28 cellular contexts compared by ENCODE assay signal in genomic region chr21:29634410-29634809, GRCh38.
"Had no signal": no experiment of that assay in that cellular context is flagged by ENCODE, and none has a peak within 500 bp of the region (broad histone marks: within the 10 kb centered on the region; RNA-seq: fewer than 3 reads in every experiment).

No MANE protein-coding gene starts in this region.

- H3K27ac ChIP-seq: colonic mucosa, coronary artery, dorsolateral prefrontal cortex, epithelial cell of prostate, esophagus muscularis mucosa, esophagus squamous epithelium, foreskin keratinocyte, gastrocnemius medialis, gastroesophageal sphincter, heart left ventricle, heart right ventricle had no signal

- H3K27me3 ChIP-seq: colonic mucosa, dorsolateral prefrontal cortex, esophagus muscularis mucosa, esophagus squamous epithelium, foreskin keratinocyte, gastrocnemius medialis, gastroesophageal sphincter, heart left ventricle, heart right ventricle had no signal

- H3K4me3 ChIP-seq: colonic mucosa, coronary artery, dorsolateral prefrontal cortex, esophagus muscularis mucosa, esophagus squamous epithelium, gastrocnemius medialis, gastroesophageal sphincter, heart left ventricle, heart right ventricle had no signal

- DNase-seq: colonic mucosa; cortex of kidney; dermis blood vessel endothelial cell; dorsolateral prefrontal cortex; effector CD4-positive, alpha-beta T cell; effector CD8-positive, alpha-beta T cell; effector memory CD4-positive, alpha-beta T cell; effector memory CD8-positive, alpha-beta T cell; endodermal cell; erythroblast; esophagus squamous epithelium; foreskin fibroblast; foreskin keratinocyte; foreskin melanocyte; gastrocnemius medialis; glutamatergic neuron; head of caudate nucleus; heart left ventricle; heart right ventricle had no signal

- H3K4me1 ChIP-seq: colonic mucosa, esophagus muscularis mucosa, esophagus squamous epithelium, foreskin keratinocyte, gastrocnemius medialis, gastroesophageal sphincter had no signal

- ATAC-seq: effector memory CD8-positive, alpha-beta T cell; esophagus mucosa; foreskin keratinocyte; gastrocnemius medialis; gastroesophageal sphincter; heart left ventricle; heart right ventricle had no signal

- H3K9me3 ChIP-seq: colonic mucosa, esophagus muscularis mucosa, esophagus squamous epithelium, gastrocnemius medialis, gastroesophageal sphincter, heart left ventricle, heart right ventricle had no signal

- FAIRE-seq: colon, endometrium, endothelial cell of umbilical vein, frontal cortex had no signal

- H3K36me3 ChIP-seq: colonic mucosa, esophagus muscularis mucosa, esophagus squamous epithelium, gastrocnemius medialis, gastroesophageal sphincter, heart left ventricle, heart right ventricle had no signal
